In the genomic region with DNA sequence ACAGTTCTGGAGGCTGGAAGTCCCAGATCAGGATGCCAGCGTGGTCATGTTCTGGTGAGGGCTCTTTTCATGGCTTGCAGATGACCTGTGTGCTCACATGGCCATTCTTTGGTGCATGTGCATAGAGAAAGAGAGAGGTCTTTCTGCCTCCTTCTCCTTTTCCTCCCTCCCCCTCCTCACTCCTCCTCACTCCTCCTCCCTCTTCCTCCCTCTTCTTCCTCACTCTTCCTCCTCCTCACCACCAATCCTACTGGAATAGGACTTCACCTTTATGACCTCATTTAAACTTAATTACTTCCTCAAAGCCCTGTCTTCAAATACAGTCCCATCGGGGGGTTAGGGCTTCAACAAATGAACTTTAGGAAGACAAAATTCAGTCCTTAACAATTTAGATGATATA, we compare ENCODE assay signal across 30 cellular contexts.
"Had no signal": no experiment of that assay in that cellular context is flagged by ENCODE, and none has a peak within 500 bp of the region (broad histone marks: within the 10 kb centered on the region; RNA-seq: fewer than 3 reads in every experiment).

No MANE protein-coding gene starts in this region.

- H3K9ac ChIP-seq: neural progenitor cell had no signal

- H3K4me2 ChIP-seq: hepatocyte, neural progenitor cell had no signal

- H3K27me3 Mint-ChIP-seq: naive thymus-derived CD4-positive, alpha-beta T cell; natural killer cell treated with Interleukin-12 subunit alpha and Interleukin-12 subunit beta and Interleukin-15 and Interleukin-18, amount 100 ng/mL, for 72 hours; progenitor cell of endocrine pancreas; stimulated activated naive B cell treated with anti-CD40 and anti-IgM and Interleukin-4, amounts not matched to agents 10 μg/mL and 1 μg/mL and 100 μg/mL, for 72 hours had no signal

- H3K36me3 ChIP-seq: neural progenitor cell, ovary, right atrium auricular region had no signal

- H3K36me3 Mint-ChIP-seq: natural killer cell treated with Interleukin-12 subunit alpha and Interleukin-12 subunit beta and Interleukin-15 and Interleukin-18, amount 100 ng/mL, for 72 hours had no signal

- H3K27ac Mint-ChIP-seq: mesothelial cell of epicardium; natural killer cell treated with Interleukin-12 subunit alpha and Interleukin-12 subunit beta and Interleukin-15 and Interleukin-18, amount 100 ng/mL, for 72 hours; neural progenitor cell; progenitor cell of endocrine pancreas; stimulated activated naive B cell treated with anti-CD40 and anti-IgM and Interleukin-4, amounts not matched to agents 10 μg/mL and 1 μg/mL and 100 μg/mL, for 72 hours had no signal

- H3K4me1 Mint-ChIP-seq: neural progenitor cell had no signal

- H3K9me3 Mint-ChIP-seq: natural killer cell treated with Interleukin-12 subunit alpha and Interleukin-12 subunit beta and Interleukin-15 and Interleukin-18, amount 100 ng/mL, for 72 hours; stimulated activated naive B cell treated with anti-CD40 and anti-IgM and Interleukin-4, amounts not matched to agents 10 μg/mL and 1 μg/mL and 100 μg/mL, for 72 hours had no signal

- DNase-seq: heart right ventricle; kidney glomerular epithelial cell; left cardiac atrium; left lung; lower lobe of right lung; mammary epithelial cell; mesendoderm; naive thymus-derived CD4-positive, alpha-beta T cell; ovary; stimulated activated CD4-positive, alpha-beta T cell treated with anti-CD3 and anti-CD28 coated beads, Interleukin-12 subunit alpha, Interleukin-12 subunit beta, amount 100 ng/mL, for 4 hours; stimulated activated CD4-positive, alpha-beta T cell treated with anti-CD3 and anti-CD28 coated beads, Interleukin-15, amount 100 ng/mL, for 24 hours; stimulated activated CD4-positive, alpha-beta T cell treated with anti-CD3 and anti-CD28 coated beads, Interleukin-2, amount 100 ng/mL, for 24 hours; stimulated activated CD4-positive, alpha-beta T cell treated with anti-CD3 and anti-CD28 coated beads, Interleukin-4, amount 100 ng/mL, for 1 hour; stimulated activated naive B cell treated with anti-CD40 and anti-IgM and Interleukin-4, amounts not matched to agents 10 μg/mL and 1 μg/mL and 100 μg/mL, for 72 hours; stimulated activated naive CD8-positive, alpha-beta T cell treated with anti-CD3 and anti-CD28 coated beads, Interleukin-15, Interleukin-2, amounts not matched to agents 100 U/mL and 50 U/mL, for 24 hours; stomach; tibial artery; trophoblast cell; upper lobe of right lung had no signal

- ATAC-seq: heart right ventricle; left cardiac atrium; left lung; lower lobe of right lung; naive thymus-derived CD4-positive, alpha-beta T cell; natural killer cell treated with Interleukin-12 subunit alpha and Interleukin-12 subunit beta and Interleukin-15 and Interleukin-18, amount 100 ng/mL, for 72 hours; sciatic nerve; stimulated activated naive B cell treated with anti-CD40 and anti-IgM and Interleukin-4, amounts not matched to agents 10 μg/mL and 1 μg/mL and 100 μg/mL, for 72 hours; stimulated activated naive CD8-positive, alpha-beta T cell treated with anti-CD3 and anti-CD28 coated beads, Interleukin-15, Interleukin-2, amounts not matched to agents 100 U/mL and 50 U/mL, for 24 hours; upper lobe of right lung had no signal

- H3K27me3 ChIP-seq: heart right ventricle, hepatocyte, left lung, neural progenitor cell, ovary, right atrium auricular region, stomach, tibial artery, upper lobe of right lung had no signal

- H3K9me3 ChIP-seq: left lung, lower lobe of right lung, ovary, right atrium auricular region, stomach, thoracic aorta, upper lobe of right lung had no signal

- H3K4me1 ChIP-seq: left lung, lower lobe of right lung, neural progenitor cell, upper lobe of right lung had no signal

- H3K4me3 Mint-ChIP-seq: mesothelial cell of epicardium; naive thymus-derived CD4-positive, alpha-beta T cell; natural killer cell treated with Interleukin-12 subunit alpha and Interleukin-12 subunit beta and Interleukin-15 and Interleukin-18, amount 100 ng/mL, for 72 hours; neural progenitor cell; stimulated activated naive B cell treated with anti-CD40 and anti-IgM and Interleukin-4, amounts not matched to agents 10 μg/mL and 1 μg/mL and 100 μg/mL, for 72 hours had no signal

- FAIRE-seq: keratinocyte, urothelium cell line had no signal

- H2AFZ ChIP-seq: hepatocyte, neural progenitor cell had no signal

- H3K4me3 ChIP-seq: heart right ventricle, hepatocyte, left lung, lower lobe of right lung, neural progenitor cell, ovary, right atrium auricular region, skin epidermis, stomach, thoracic aorta, tibial artery, upper lobe of right lung had no signal

- H3K27ac ChIP-seq: heart right ventricle, hepatocyte, left lung, lower lobe of right lung, neural progenitor cell, ovary, right atrium auricular region, skin epidermis, stomach, thoracic aorta, tibial artery, upper lobe of right lung had no signal
